In the genomic region with DNA sequence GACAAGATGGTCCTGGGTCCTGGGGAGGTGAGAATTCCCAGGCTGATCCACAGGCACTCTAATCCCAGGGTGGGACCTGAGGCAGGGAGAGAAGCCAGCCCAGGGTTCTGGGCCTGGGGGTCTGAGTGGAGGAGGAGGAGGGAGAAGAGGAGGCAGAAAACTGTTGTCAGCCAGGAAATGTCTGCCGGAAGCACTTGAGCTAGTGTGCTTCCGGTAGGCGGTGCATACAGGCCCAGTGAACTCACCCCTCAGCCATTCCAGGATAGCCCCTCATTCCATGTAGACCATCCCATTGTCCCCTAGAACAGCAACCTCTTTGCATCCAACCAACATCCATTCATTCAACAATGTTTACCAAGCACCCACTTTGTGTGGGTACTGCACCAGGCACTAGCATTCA, we compare ENCODE assay signal across 21 cellular contexts. TPM values are rescaled to one million over a fixed set of nuclear protein-coding genes. Genes with fewer than 3 reads are reported as not detected.
A peak's percentile ranks its signal among the peaks of the same experiment; 100 is the strongest.
DNase-seq lines count a peak whose midpoint lies in the region; ATAC-seq lines count a peak whose summit lies in the region.
"Had no signal": no experiment of that assay in that cellular context is flagged by ENCODE, and none has a peak within 500 bp of the region (broad histone marks: within the 10 kb centered on the region; RNA-seq: fewer than 3 reads in every experiment).

No MANE protein-coding gene starts in this region.

- H4K8ac ChIP-seq in neuronal stem cell (ENCODE audit: low read depth, low read length) = no peak overlapping the region

- no peak overlapping the region for H2BK12ac ChIP-seq in neuronal stem cell (ENCODE audit: low read length)

- H3K9me3 Mint-ChIP-seq in dendritic cell treated with granulocyte-macrophage colony-stimulating factor and Interleukin-4, amounts not matched to agents 40 ng/mL and 50 ng/mL, for 4 days = no peaks in the 10 kb centered on the region
- H3K9me3 Mint-ChIP-seq: nephron had no signal

- H2BK5ac ChIP-seq in neuronal stem cell (ENCODE audit: low read length) = no peak overlapping the region

- H3K18ac ChIP-seq in neuronal stem cell (ENCODE audit: low read length) = no peak overlapping the region

- peak overlapping the region; percentile 61 for H3K27ac Mint-ChIP-seq in dendritic cell treated with granulocyte-macrophage colony-stimulating factor and Interleukin-4, amounts not matched to agents 40 ng/mL and 50 ng/mL, for 4 days

- no peak overlapping the region for H2AFZ ChIP-seq in neuronal stem cell (ENCODE audit: low read length)

- DNase-seq in KBM-7 = peak; percentile 95
- DNase-seq in neuronal stem cell (ENCODE audit: low spot score) = no peak
- no peak for DNase-seq in AG08395 (ENCODE audit: low spot score)
- DNase-seq in NCI-H1436 (lab: John Stamatoyannopoulos, UW) = no peak
- no peak for DNase-seq in RKO (ENCODE audit: low spot score)
- DNase-seq: activated CD4-positive, alpha-beta T cell treated with anti-CD3 and anti-CD28 coated beads for 4 hours; cerebellar nuclear complex; DMS53; effector memory CD4-positive, alpha-beta T cell; kidney glomerular epithelial cell; NCI-H1105; NCI-H2107; NK-92 treated with Interleukin-12 subunit alpha and Interleukin-12 subunit beta, amount 100 ng/mL, for 24 hours; RPMI8226; stimulated activated naive CD4-positive, alpha-beta T cell had no signal

- ATAC-seq in GM21576 (IDR thresholded peaks at IDR 0.05; ENCODE audit: unreplicated experiment) = no peak
- ATAC-seq: SK-N-SH treated with all-trans-retinoic acid at 6 μM for 48 hours had no signal

- H3K4me2 ChIP-seq in BLaER1 treated with 17β-estradiol and CSF1 and Interleukin-3, amounts not matched to agents 10 nM and 100 nM = peak overlapping the region; percentile 62 to 91 (median 79)
- H3K4me2 ChIP-seq in neuronal stem cell (ENCODE audit: insufficient read depth, low read length, poor library complexity, severe bottlenecking) = no peak overlapping the region

- intact Hi-C loops in dendritic cell treated with granulocyte-macrophage colony-stimulating factor and Interleukin-4, amounts not matched to agents 40 ng/mL and 50 ng/mL, for 4 days (cut with micrococcal nuclease) = no loop called here

- H3K4me1 Mint-ChIP-seq in dendritic cell treated with granulocyte-macrophage colony-stimulating factor and Interleukin-4, amounts not matched to agents 40 ng/mL and 50 ng/mL, for 4 days (ENCODE audit: low read depth) = peaks cover 58% of the 10 kb centered on the region

- H3K4ac ChIP-seq in neuronal stem cell (ENCODE audit: low read length) = no peak overlapping the region

- no peaks in the 10 kb centered on the region for H4K20me1 ChIP-seq in BLaER1 treated with 17β-estradiol and CSF1 and Interleukin-3, amounts not matched to agents 10 nM and 100 nM

- in situ Hi-C loops in KBM-7 (cut with MboI; ENCODE audit: low pct_unique_long_range_greater_than_20kb, low sequenced_read_pairs) = no loop called here

- no peaks in the 10 kb centered on the region for H3K27me3 Mint-ChIP-seq in dendritic cell treated with granulocyte-macrophage colony-stimulating factor and Interleukin-4, amounts not matched to agents 40 ng/mL and 50 ng/mL, for 4 days

- no peaks in the 10 kb centered on the region for H3K9me3 ChIP-seq in BLaER1 treated with 17β-estradiol and CSF1 and Interleukin-3, amounts not matched to agents 10 nM and 100 nM (replicated peaks in 1 of 11)
- H3K9me3 ChIP-seq in neuronal stem cell (replicated peaks in 1 of 2; ENCODE audit: control insufficient read depth in 2 of 2, insufficient read depth in 1 of 2, low read depth in 1 of 2, low read length in 2 of 2) = no peaks in the 10 kb centered on the region
- H3K9me3 ChIP-seq: thoracic aorta had no signal

- H2BK120ac ChIP-seq in neuronal stem cell (ENCODE audit: low read depth, low read length) = no peak overlapping the region

- no peaks in the 10 kb centered on the region for H3K36me3 Mint-ChIP-seq in dendritic cell treated with granulocyte-macrophage colony-stimulating factor and Interleukin-4, amounts not matched to agents 40 ng/mL and 50 ng/mL, for 4 days (ENCODE audit: low read depth)

- H4K91ac ChIP-seq in neuronal stem cell (ENCODE audit: low read depth, low read length, poor library complexity) = no peak overlapping the region

- H3K36me3 ChIP-seq in BLaER1 treated with 17β-estradiol and CSF1 and Interleukin-3, amounts not matched to agents 10 nM and 100 nM = no peaks in the 10 kb centered on the region
- H3K36me3 ChIP-seq in neuronal stem cell (replicated peaks in 1 of 2; ENCODE audit: control insufficient read depth in 2 of 2, insufficient read depth in 2 of 2, low read length in 2 of 2) = no peaks in the 10 kb centered on the region
- H3K36me3 ChIP-seq: thoracic aorta had no signal

- peaks cover 58 to 63% (median 61%) of the 10 kb centered on the region in 10 experiments for H3K4me1 ChIP-seq in BLaER1 treated with 17β-estradiol and CSF1 and Interleukin-3, amounts not matched to agents 10 nM and 100 nM
- H3K4me1 ChIP-seq in neuronal stem cell (ENCODE audit: control insufficient read depth in 2 of 2, insufficient read depth in 1 of 2, low read depth in 1 of 2, low read length in 2 of 2) = peaks cover 0 to 6% of the 10 kb centered on the region in 2 donors

- H3K4me3 ChIP-seq in BLaER1 treated with 17β-estradiol and CSF1 and Interleukin-3, amounts not matched to agents 10 nM and 100 nM = peak overlapping the region in 3 of 10 experiments; percentile 4 to 20 (median 17); a peak in 3 of 20 replicates
- no peak overlapping the region for H3K4me3 ChIP-seq in neuronal stem cell (ENCODE audit: low read length in 2 of 2)
- H3K4me3 ChIP-seq: thoracic aorta had no signal

- H2BK15ac ChIP-seq in neuronal stem cell (ENCODE audit: low read length) = peak overlapping the region; percentile 5

- H3K79me1 ChIP-seq in neuronal stem cell (ENCODE audit: low read depth, low read length) = no peaks in the 10 kb centered on the region

- no CpG with 5 or more reads among the region's 3 CpGs for WGBS in neuronal stem cell (ENCODE audit: extremely low coverage in 2 of 2, insufficient read length in 2 of 2, insufficient replicate concordance in 1 of 2), 2 donors

- no peak overlapping the region for H2AK5ac ChIP-seq in neuronal stem cell (ENCODE audit: low read depth, low read length)

- H3K14ac ChIP-seq in neuronal stem cell (ENCODE audit: low read length) = no peak overlapping the region

- no peak overlapping the region for H3K23ac ChIP-seq in neuronal stem cell (ENCODE audit: low read depth, low read length, poor library complexity)

- H3K27me3 ChIP-seq in BLaER1 treated with 17β-estradiol and CSF1 and Interleukin-3, amounts not matched to agents 10 nM and 100 nM = no peaks in the 10 kb centered on the region
- H3K27me3 ChIP-seq in neuronal stem cell (ENCODE audit: control insufficient read depth in 3 of 3, insufficient read depth in 3 of 3, low read depth in 1 of 3, low read length in 3 of 3) = peaks cover 0 to 37% (median 0%) of the 10 kb centered on the region in 3 experiments

- no peak overlapping the region for H3K4me3 Mint-ChIP-seq in dendritic cell treated with granulocyte-macrophage colony-stimulating factor and Interleukin-4, amounts not matched to agents 40 ng/mL and 50 ng/mL, for 4 days
- H3K4me3 Mint-ChIP-seq: nephron had no signal

- H3K27ac ChIP-seq in BLaER1 treated with 17β-estradiol and CSF1 and Interleukin-3, amounts not matched to agents 10 nM and 100 nM = peak overlapping the region; percentile 17 to 96 (median 71); a peak in 21 of 22 replicates
- H3K27ac ChIP-seq in neuronal stem cell (replicated peaks; ENCODE audit: low read length) = no peak overlapping the region
- H3K27ac ChIP-seq: thoracic aorta had no signal

- peak overlapping the region in 8 of 11 experiments; percentile 11 to 75 (median 48); a peak in 11 of 22 replicates for H3K9ac ChIP-seq in BLaER1 treated with 17β-estradiol and CSF1 and Interleukin-3, amounts not matched to agents 10 nM and 100 nM
- H3K9ac ChIP-seq in neuronal stem cell (ENCODE audit: low read depth, low read length, poor library complexity) = no peak overlapping the region

RNA-seq across cellular contexts. Expression of gene LCTL, which starts 47.9 kb away (rescaled TPM):
- 10.9 TPM for polyA plus RNA-seq in neuronal stem cell (2013, experiment 1 of 2)
- polyA plus RNA-seq in neuronal stem cell (2013, experiment 2 of 2) = 10.4 TPM
